ENCODE assay signal across 1 cellular context in the genomic region with DNA sequence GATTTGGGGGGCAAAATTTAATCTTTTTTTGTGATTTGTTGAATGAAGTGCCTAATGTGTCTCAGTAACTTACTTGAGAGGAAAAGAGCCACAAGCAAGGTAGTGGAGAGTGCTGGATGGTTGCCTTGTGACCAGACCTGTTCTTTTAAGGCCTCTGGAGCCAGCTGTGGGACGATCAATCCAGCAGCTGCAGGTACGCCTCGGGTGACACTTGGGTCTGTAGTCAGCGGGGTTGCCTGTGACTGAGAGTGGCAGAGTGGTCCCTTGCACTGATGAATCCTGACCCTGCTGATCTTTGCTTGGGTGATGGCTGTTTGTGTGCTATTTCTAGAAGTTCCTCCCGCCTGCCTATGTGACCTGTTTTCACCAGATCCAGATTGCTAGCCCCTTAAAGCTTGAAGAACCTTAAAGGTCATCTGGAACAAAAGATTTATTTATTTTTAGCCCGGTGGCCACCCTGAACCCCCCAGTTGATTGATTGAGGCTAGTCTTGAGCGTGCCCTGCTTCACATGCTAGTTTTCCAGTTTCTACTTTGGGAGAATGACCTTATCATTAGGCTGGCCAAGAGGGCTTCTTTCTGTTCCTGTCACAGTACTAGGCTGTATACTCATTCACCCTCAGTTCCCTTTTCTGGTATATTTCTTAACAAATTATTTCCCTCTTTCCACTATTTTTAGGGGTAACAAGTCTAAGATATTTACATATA.
TF ChIP-seq lines count a peak whose summit lies in the region.

No MANE protein-coding gene starts in this region.

TF ChIP-seq in GM12878, 131 proteins besides CTCF, POLR2A, EP300 and RAD21:
- TF ChIP-seq, protein P1, sequence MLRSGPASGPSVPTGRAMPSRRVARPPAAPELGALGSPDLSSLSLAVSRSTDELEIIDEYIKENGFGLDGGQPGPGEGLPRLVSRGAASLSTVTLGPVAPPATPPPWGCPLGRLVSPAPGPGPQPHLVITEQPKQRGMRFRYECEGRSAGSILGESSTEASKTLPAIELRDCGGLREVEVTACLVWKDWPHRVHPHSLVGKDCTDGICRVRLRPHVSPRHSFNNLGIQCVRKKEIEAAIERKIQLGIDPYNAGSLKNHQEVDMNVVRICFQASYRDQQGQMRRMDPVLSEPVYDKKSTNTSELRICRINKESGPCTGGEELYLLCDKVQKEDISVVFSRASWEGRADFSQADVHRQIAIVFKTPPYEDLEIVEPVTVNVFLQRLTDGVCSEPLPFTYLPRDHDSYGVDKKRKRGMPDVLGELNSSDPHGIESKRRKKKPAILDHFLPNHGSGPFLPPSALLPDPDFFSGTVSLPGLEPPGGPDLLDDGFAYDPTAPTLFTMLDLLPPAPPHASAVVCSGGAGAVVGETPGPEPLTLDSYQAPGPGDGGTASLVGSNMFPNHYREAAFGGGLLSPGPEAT (IDR thresholded peaks at IDR 0.05; ENCODE audit: low read depth), result peak; percentile 47; the same call in 1 of the 2 replicates
- no peak for TF ChIP-seq SREBF1 (IDR thresholded peaks at IDR 0.05; ENCODE audit: low read length)
- 0 out of 2 replicates have a peak, but pooled peaks have one; percentile 26 for TF ChIP-seq RUNX3 (IDR thresholded peaks at IDR 0.05; ENCODE audit: low read length)
- TF ChIP-seq, protein P2, sequence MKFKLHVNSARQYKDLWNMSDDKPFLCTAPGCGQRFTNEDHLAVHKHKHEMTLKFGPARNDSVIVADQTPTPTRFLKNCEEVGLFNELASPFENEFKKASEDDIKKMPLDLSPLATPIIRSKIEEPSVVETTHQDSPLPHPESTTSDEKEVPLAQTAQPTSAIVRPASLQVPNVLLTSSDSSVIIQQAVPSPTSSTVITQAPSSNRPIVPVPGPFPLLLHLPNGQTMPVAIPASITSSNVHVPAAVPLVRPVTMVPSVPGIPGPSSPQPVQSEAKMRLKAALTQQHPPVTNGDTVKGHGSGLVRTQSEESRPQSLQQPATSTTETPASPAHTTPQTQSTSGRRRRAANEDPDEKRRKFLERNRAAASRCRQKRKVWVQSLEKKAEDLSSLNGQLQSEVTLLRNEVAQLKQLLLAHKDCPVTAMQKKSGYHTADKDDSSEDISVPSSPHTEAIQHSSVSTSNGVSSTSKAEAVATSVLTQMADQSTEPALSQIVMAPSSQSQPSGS (IDR thresholded peaks at IDR 0.05; ENCODE audit: low read length), result peak; percentile 65
- TF ChIP-seq MYB (IDR thresholded peaks at IDR 0.05; ENCODE audit: borderline replicate concordance, low read depth, low read length), result no peak
- TF ChIP-seq SPI1 (IDR thresholded peaks at IDR 0.05; ENCODE audit: borderline replicate concordance, insufficient read depth, low read depth, low read length), result peak; percentile 81; the same call in 1 of the 2 replicates
- peak; percentile 11 to 17; a peak in 1 of 4 replicates for TF ChIP-seq BHLHE40 (IDR thresholded peaks at IDR 0.05; ENCODE audit: borderline replicate concordance in 1 of 2, low read depth in 2 of 2, low read length in 1 of 2)
- TF ChIP-seq BCL11A (IDR thresholded peaks at IDR 0.05; ENCODE audit: low read depth, low read length), result peak; percentile 33; the same call in 1 of the 2 replicates
- no peak for TF ChIP-seq KAT2A (conservative IDR thresholded peaks at IDR 0.05; ENCODE audit: control insufficient read depth, low read depth, low read length)
- TF ChIP-seq NR2F1 (conservative IDR thresholded peaks at IDR 0.05), result peak; percentile 63
- TF ChIP-seq SMAD5 (IDR thresholded peaks at IDR 0.05; ENCODE audit: low read depth), result no peak
- peak; percentile 61 for TF ChIP-seq IKZF1 (conservative IDR thresholded peaks at IDR 0.05)
- TF ChIP-seq IKZF2 (IDR thresholded peaks at IDR 0.05), result peak; percentile 45 to 50; a peak in 2 of 4 replicates
- TF ChIP-seq NFIC (IDR thresholded peaks at IDR 0.05; ENCODE audit: low read depth, low read length), result peak; percentile 60
- no peak for TF ChIP-seq PAX5 (IDR thresholded peaks at IDR 0.05; ENCODE audit: borderline replicate concordance, low read depth, low read length)
- 0 out of 2 replicates have a peak, but pooled peaks have one; percentile 26 for TF ChIP-seq MTA2 (IDR thresholded peaks at IDR 0.05; ENCODE audit: low read depth)
- TF ChIP-seq, protein P3, sequence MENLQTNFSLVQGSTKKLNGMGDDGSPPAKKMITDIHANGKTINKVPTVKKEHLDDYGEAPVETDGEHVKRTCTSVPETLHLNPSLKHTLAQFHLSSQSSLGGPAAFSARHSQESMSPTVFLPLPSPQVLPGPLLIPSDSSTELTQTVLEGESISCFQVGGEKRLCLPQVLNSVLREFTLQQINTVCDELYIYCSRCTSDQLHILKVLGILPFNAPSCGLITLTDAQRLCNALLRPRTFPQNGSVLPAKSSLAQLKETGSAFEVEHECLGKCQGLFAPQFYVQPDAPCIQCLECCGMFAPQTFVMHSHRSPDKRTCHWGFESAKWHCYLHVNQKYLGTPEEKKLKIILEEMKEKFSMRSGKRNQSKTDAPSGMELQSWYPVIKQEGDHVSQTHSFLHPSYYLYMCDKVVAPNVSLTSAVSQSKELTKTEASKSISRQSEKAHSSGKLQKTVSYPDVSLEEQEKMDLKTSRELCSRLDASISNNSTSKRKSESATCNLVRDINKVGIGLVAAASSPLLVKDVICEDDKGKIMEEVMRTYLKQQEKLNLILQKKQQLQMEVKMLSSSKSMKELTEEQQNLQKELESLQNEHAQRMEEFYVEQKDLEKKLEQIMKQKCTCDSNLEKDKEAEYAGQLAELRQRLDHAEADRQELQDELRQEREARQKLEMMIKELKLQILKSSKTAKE (IDR thresholded peaks at IDR 0.05; ENCODE audit: low read depth, poor library complexity, severe bottlenecking), result peak; percentile 22
- no peak for TF ChIP-seq SUZ12 (IDR thresholded peaks at IDR 0.05; ENCODE audit: unreplicated experiment)
- no peak for TF ChIP-seq MYC (IDR thresholded peaks at IDR 0.05; ENCODE audit: insufficient read depth, insufficient read length, insufficient replicate concordance, low read length, severe bottlenecking)
- peak; percentile 83 for TF ChIP-seq MEF2A (IDR thresholded peaks at IDR 0.05; ENCODE audit: insufficient read depth, low read depth, low read length)
- TF ChIP-seq MEF2B (IDR thresholded peaks at IDR 0.05; ENCODE audit: partially characterized antibody, poor library complexity, severe bottlenecking), result peak; percentile 47
